Comparison of ENCODE assay signal across 24 cellular contexts in the genomic region with DNA sequence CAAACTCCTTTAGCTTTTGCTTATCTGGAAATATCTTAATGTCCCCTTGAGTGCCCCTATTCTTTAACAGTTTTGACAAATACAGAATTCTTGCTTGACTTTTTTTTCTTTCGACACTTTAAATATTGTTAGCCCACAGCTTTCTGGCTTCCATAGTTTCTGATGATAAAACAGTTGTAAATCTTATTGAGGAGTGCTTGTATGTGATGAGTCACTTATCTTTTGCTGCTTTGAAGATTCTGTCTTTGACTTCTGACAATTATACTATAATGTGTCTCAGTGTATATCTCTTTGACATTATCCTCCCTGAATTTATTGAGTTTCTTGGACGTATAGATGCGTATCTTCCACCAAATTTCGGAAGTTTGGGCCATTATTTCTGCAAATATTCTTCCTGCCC. TPM values are rescaled to one million over a fixed set of nuclear protein-coding genes. Genes with fewer than 3 reads are reported as not detected.
DNase-seq lines count a peak whose midpoint lies in the region; ATAC-seq, FAIRE-seq and TF ChIP-seq lines count a peak whose summit lies in the region.
"Had no signal": no experiment of that assay in that cellular context is flagged by ENCODE, and none has a peak within 500 bp of the region (broad histone marks: within the 10 kb centered on the region; RNA-seq: fewer than 3 reads in every experiment).

No MANE protein-coding gene starts in this region.

- POLR2A ChIA-PET in A549 (lab: Yijun Ruan, JAX) (interaction anchor here (0.9 kb wide), 1 partner anchor 22 kb away, joined by 4 read pairs; a partner anchor contains a TSS), K562 (lab: Yijun Ruan, JAX) (no interaction called here)

- no peak for ATAC-seq in A549
- no peak for ATAC-seq in T-helper 17 cell
- ATAC-seq in K562: no peak
- no peak for ATAC-seq in left lung
- ATAC-seq: GM12878 had no signal

- DNase-seq in A549 (ENCODE audit: low read depth in 1 of 2, low spot score in 1 of 2) (no peak), T-helper 17 cell (no peak), K562 (ENCODE audit: extremely low read depth in 1 of 4, low spot score in 3 of 4) (no peak), left lung (no peak), SKM-1 (lab: John Stamatoyannopoulos, UW; ENCODE audit: unreplicated experiment) (no peak)
- DNase-seq: ACHN; BE2C; C1 segment of cervical spinal cord; CD4-positive, alpha-beta memory T cell; CD4-positive, CD25-positive, alpha-beta regulatory T cell; CD8-positive, alpha-beta memory T cell; COR-L47; DMS 273 treated with DMSO at 0.1 percent for 48 hours; DMS153; DMS53; DMS79; DND-41; EL; GDM1 had no signal

- H3K4me3 Mint-ChIP-seq in T-helper 17 cell: no peak overlapping the region
- H3K4me3 Mint-ChIP-seq: CD14-positive monocyte; CD4-positive, alpha-beta memory T cell; CD4-positive, CD25-positive, alpha-beta regulatory T cell; CD8-positive, alpha-beta memory T cell had no signal

- CTCF ChIA-PET in A549 (lab: Yijun Ruan, JAX): no interaction called here
- CTCF ChIA-PET in K562 (lab: Yijun Ruan, JAX; ENCODE audit: low intra/inter-chr PET ratio): no interaction called here

- FAIRE-seq in A549 (lab: Jason Lieb, UNC) (no peak), K562 (lab: Jason Lieb, UNC) (no peak)
- FAIRE-seq: GM12878, GM18507 had no signal

- H3K4me2 ChIP-seq in A549 (no peak overlapping the region), K562 (ENCODE audit: insufficient read depth, low read length) (no peak overlapping the region)
- H3K4me2 ChIP-seq: BLaER1 had no signal

- H3K27me3 ChIP-seq in K562 (ENCODE audit: control insufficient read depth in 2 of 2, insufficient read depth in 2 of 2, low read length in 2 of 2) (no peaks in the 10 kb centered on the region), left lung (no peaks in the 10 kb centered on the region)
- H3K27me3 ChIP-seq: BE2C, BLaER1 had no signal

- no TSS peak for BruUV-seq in K562 (replicated peaks; lab: Mats Ljungman, UMichigan)

- no peaks in the 10 kb centered on the region for H3K79me2 ChIP-seq in K562 (ENCODE audit: control insufficient read depth, insufficient read depth, low read length)

- intact Hi-C loops in K562 (cut with micrococcal nuclease): no loop called here
- intact Hi-C loops in left lung (cut with DNase I): no loop called here

- H3K27ac ChIP-seq in A549: no peak overlapping the region
- H3K27ac ChIP-seq in K562 (ENCODE audit: extremely low read depth, low read depth, low read length): no peak overlapping the region
- H3K27ac ChIP-seq in left lung: no peak overlapping the region
- H3K27ac ChIP-seq: 22Rv1, BLaER1 had no signal

- WGBS in A549 (ENCODE audit: missing lambda C conversion rate): 88% methylated on average over 4 of the region's 4 CpGs
- WGBS in K562 (ENCODE audit: insufficient coverage, low coverage, missing lambda C conversion rate): 16% methylated on average over 4 of the region's 4 CpGs

- H3K36me3 Mint-ChIP-seq in T-helper 17 cell (ENCODE audit: low read depth): peaks cover 7% of the 10 kb centered on the region

- TF ChIP-seq CTCF in A549 (IDR thresholded peaks at IDR 0.05) (no peak), K562 (IDR thresholded peaks at IDR 0.05 in 2 of 3, conservative IDR thresholded peaks at IDR 0.05 in 1 of 3; ENCODE audit: insufficient read depth in 2 of 3, low read depth in 1 of 3, low read length in 3 of 3) (no peak), left lung (IDR thresholded peaks at IDR 0.05) (no peak)

- H3K36me3 ChIP-seq in K562 (ENCODE audit: control insufficient read depth, insufficient read depth, low read length): no peaks in the 10 kb centered on the region
- peaks cover 0 to 13% of the 10 kb centered on the region in 2 donors for H3K36me3 ChIP-seq in left lung
- H3K36me3 ChIP-seq: BE2C, BLaER1 had no signal

- H3K4me1 ChIP-seq in A549 (no peaks in the 10 kb centered on the region), K562 (replicated peaks in 1 of 2; ENCODE audit: control insufficient read depth in 2 of 2, insufficient read depth in 2 of 2, low read length in 2 of 2) (no peaks in the 10 kb centered on the region), left lung (no peaks in the 10 kb centered on the region)
- H3K4me1 ChIP-seq: BE2C, BLaER1 had no signal

- no peak overlapping the region for H3K9ac ChIP-seq in K562 (ENCODE audit: insufficient read depth in 1 of 2, low read depth in 2 of 2, low read length in 2 of 2)
- H3K9ac ChIP-seq: BLaER1 had no signal

- H3K9me1 ChIP-seq in K562 (ENCODE audit: control insufficient read depth, insufficient read depth, low read length): no peaks in the 10 kb centered on the region

- no peak overlapping the region for H2AFZ ChIP-seq in K562 (ENCODE audit: low read depth, low read length)

- H3K4me3 ChIP-seq in A549 (no peak overlapping the region), K562 (no peak overlapping the region), left lung (no peak overlapping the region)
- H3K4me3 ChIP-seq: BLaER1, GM12878 had no signal

- H3K27ac Mint-ChIP-seq in T-helper 17 cell: peak overlapping the region; percentile 14
- H3K27ac Mint-ChIP-seq: CD14-positive monocyte; CD4-positive, CD25-positive, alpha-beta regulatory T cell had no signal

- no peak for TF ChIP-seq EP300 in A549 (IDR thresholded peaks at IDR 0.05)
- TF ChIP-seq EP300 in K562 (IDR thresholded peaks at IDR 0.05; ENCODE audit: low read length): no peak; the same call in 1 of the 2 replicates

- no peaks in the 10 kb centered on the region for H3K9me3 ChIP-seq in A549
- no peaks in the 10 kb centered on the region for H3K9me3 ChIP-seq in T-helper 17 cell (ENCODE audit: control insufficient read depth, low read length, poor library complexity, severe bottlenecking)
- no peaks in the 10 kb centered on the region for H3K9me3 ChIP-seq in K562 (replicated peaks; ENCODE audit: control insufficient read depth, insufficient read depth, low read depth, low read length)
- no peaks in the 10 kb centered on the region for H3K9me3 ChIP-seq in left lung
- H3K9me3 ChIP-seq: BE2C, BLaER1 had no signal

- TF ChIP-seq POLR2A in A549 (IDR thresholded peaks at IDR 0.05; ENCODE audit: low read length) (no peak), K562 (conservative IDR thresholded peaks at IDR 0.05) (no peak)

- TF ChIP-seq RAD21 in A549 (conservative IDR thresholded peaks at IDR 0.05 in 1 of 2, IDR thresholded peaks at IDR 0.05 in 1 of 2): no peak
- TF ChIP-seq RAD21 in K562 (CRISPR knock-in tag; conservative IDR thresholded peaks at IDR 0.05 in 1 of 2, IDR thresholded peaks at IDR 0.05 in 1 of 2): no peak

- peaks cover 5% of the 10 kb centered on the region for H3K4me1 Mint-ChIP-seq in T-helper 17 cell
- H3K4me1 Mint-ChIP-seq: CD14-positive monocyte had no signal

- in situ Hi-C loops in K562 (cut with MboI): no loop called here

- no peaks in the 10 kb centered on the region for H4K20me1 ChIP-seq in K562 (replicated peaks; ENCODE audit: control insufficient read depth, insufficient read depth, low read length)
- H4K20me1 ChIP-seq: BLaER1 had no signal

- no peaks in the 10 kb centered on the region for H3K27me3 Mint-ChIP-seq in T-helper 17 cell
- H3K27me3 Mint-ChIP-seq: CD4-positive, alpha-beta memory T cell; CD4-positive, CD25-positive, alpha-beta regulatory T cell; CD8-positive, alpha-beta memory T cell had no signal

TF ChIP-seq in A549, 52 proteins besides CTCF, POLR2A, EP300 and RAD21:
- TF ChIP-seq CEBPB (IDR thresholded peaks at IDR 0.05): no peak
- TF ChIP-seq FOSL2 (IDR thresholded peaks at IDR 0.05): no peak
- 0 out of 2 replicates have a peak, but pooled peaks have one; percentile 17 for TF ChIP-seq FOSL2 (CRISPR knock-in tag; IDR thresholded peaks at IDR 0.05)

RNA-seq across cellular contexts. Expression of a gene that starts 21.6 kb away (rescaled TPM):
- 9.1 and 9.3 TPM in 2 replicates for polyA plus RNA-seq in A549 (2011; rRNA removed)
- 1.5 and 2.6 TPM in 2 replicates for polyA plus RNA-seq in A549 (2012; cell fraction: cytosol; rRNA removed)
- 1.6 and 2.2 TPM in 2 replicates for polyA plus RNA-seq in A549 (2012; cell fraction: nucleus; rRNA removed)
- polyA plus RNA-seq in A549 (2017; fragmentation: RNase III; extraction: RNeasy Plus Mini Kit Qiagen cat#74134 plus additional on column Dnase treatment): 8.7 to 9.4 TPM (median 8.8 TPM) in 3 replicates
- polyA minus RNA-seq in A549 (2011; rRNA and poly(A)+ RNA removed): 9.2 and 10.9 TPM in 2 replicates
- 10 to 100 TPM; 22.6 to 26.8 TPM for total RNA-seq in T-helper 17 cell
- total RNA-seq in K562 (2011; cell fraction: chromatin; rRNA removed; ENCODE audit: low replicate concordance): 5.1 and 5.3 TPM in 2 replicates
- total RNA-seq in K562 (2011; cell fraction: nucleolus; rRNA removed): 4.3 and 4.8 TPM in 2 replicates
- 3.3 and 4.2 TPM in 2 replicates for total RNA-seq in K562 (2011; cell fraction: nucleoplasm; rRNA removed)
- total RNA-seq in K562 (2014; rRNA removed): 1.8 and 2.2 TPM in 2 replicates
- 4.1 and 5.2 TPM in 2 replicates for total RNA-seq in K562 (2014; rRNA removed; fragmentation: Illumina TruSeq; extraction: Trizol)
- 5.0 and 5.4 TPM in 2 replicates for total RNA-seq in K562 (2015; rRNA removed; fragmentation: Illumina TruSeq; extraction: Trizol)
- 3.0 and 3.1 TPM in 2 replicates for total RNA-seq in K562 (2021)
- polyA plus RNA-seq in K562 (2011; rRNA removed): 0.87 and 1.3 TPM in 2 replicates
- polyA plus RNA-seq in K562 (2011; cell fraction: cytosol; rRNA removed): 0.40 and 0.54 TPM in 2 replicates
- polyA plus RNA-seq in K562 (2011; cell fraction: nucleus; rRNA removed): 1.4 and 2.2 TPM in 2 replicates
- polyA plus RNA-seq in K562 (2012): 5.0 and 6.3 TPM in 2 replicates
- 2.0 and 2.1 TPM in 2 replicates for polyA plus RNA-seq in K562 (2014; fragmentation: Illumina TruSeq; extraction: Trizol)
- polyA plus RNA-seq in K562 (2014; fragmentation: Nextera tagmentation; extraction: Ambion mirVana): under 1 TPM; 0.32 to 0.48 TPM
- polyA plus RNA-seq in K562 (2014; rRNA removed): 1.2 and 2.5 TPM in 2 replicates
- 1.3 and 4.4 TPM in 2 replicates for polyA minus RNA-seq in K562 (2011; rRNA and poly(A)+ RNA removed)
- 0.55 and 1.3 TPM in 2 replicates for polyA minus RNA-seq in K562 (2011; cell fraction: cytosol; rRNA and poly(A)+ RNA removed)
- polyA minus RNA-seq in K562 (2011; cell fraction: nucleus; rRNA and poly(A)+ RNA removed): 4.8 and 7.8 TPM in 2 replicates
- total RNA-seq in left lung: 10 to 100 TPM; 11.8 to 19.6 TPM
